In genomic region chrX:24693453-24694202, GRCh38 we compare ENCODE assay signal across 8 cellular contexts. TPM values are rescaled to one million over a fixed set of nuclear protein-coding genes. Genes with fewer than 3 reads are reported as not detected.
A peak's percentile ranks its signal among the peaks of the same experiment; 100 is the strongest.
DNase-seq lines count a peak whose midpoint lies in the region; ATAC-seq, FAIRE-seq and TF ChIP-seq lines count a peak whose summit lies in the region.

POLA1 (plus strand) TSS chrX:24693918; CDS start chrX:24693962, 44 bp downstream.

- peak within 1 kb of the TSS in 4 of 5 donors; percentile 66 to 89 (median 75) for H3K27ac ChIP-seq in adrenal gland
- H3K27ac ChIP-seq in heart left ventricle: peak within 1 kb of the TSS in 11 of 12 donors; percentile 56 to 89 (median 82)
- H3K27ac ChIP-seq in trophoblast cell (ENCODE audit: low read depth, low read length): peak within 1 kb of the TSS; percentile 58
- peak within 1 kb of the TSS; percentile 74 to 92 (median 80) for H3K27ac ChIP-seq in tibial nerve

- TF ChIP-seq POLR2A in GM12892 (IDR thresholded peaks at IDR 0.05; ENCODE audit: low read depth, low read length) (peak; percentile 59; the same call in 1 of the 2 replicates), adrenal gland (IDR thresholded peaks at IDR 0.05) (no peak), heart left ventricle (IDR thresholded peaks at IDR 0.05) (peak in 1 of 2 donors; percentile 23), tibial nerve (IDR thresholded peaks at IDR 0.05) (peak in 1 of 2 donors; percentile 19)

- H3K23ac ChIP-seq in trophoblast cell (ENCODE audit: low read length): no peak within 1 kb of the TSS

- H2AK5ac ChIP-seq in trophoblast cell (ENCODE audit: low read length): no peak within 1 kb of the TSS

- H3K4me1 ChIP-seq in adrenal gland (replicated peaks in 1 of 2) (no peaks in the 10 kb centered on the region), heart left ventricle (peaks cover 0 to 12% (median 0%) of the 10 kb centered on the region in 12 donors), trophoblast cell (ENCODE audit: control insufficient read depth in 1 of 2, insufficient read depth in 2 of 2, low read length in 2 of 2) (no peaks in the 10 kb centered on the region), tibial nerve (peaks cover 0 to 9% (median 2%) of the 10 kb centered on the region in 4 donors)

- FAIRE-seq in GM12892 (lab: Jason Lieb, UNC): peak; percentile 94

- H4K91ac ChIP-seq in trophoblast cell (ENCODE audit: low read depth, low read length): peak within 1 kb of the TSS; percentile 68

- H3K79me2 ChIP-seq in trophoblast cell (ENCODE audit: control insufficient read depth, insufficient read depth, low read length, poor library complexity): peaks cover 2% of the 10 kb centered on the region

- peak within 1 kb of the TSS; percentile 54 for H4K12ac ChIP-seq in trophoblast cell (ENCODE audit: low read depth, low read length)

- H3K79me1 ChIP-seq in trophoblast cell (ENCODE audit: low read length): no peaks in the 10 kb centered on the region

- no peaks in the 10 kb centered on the region for H3K27me3 ChIP-seq in adrenal gland
- no peaks in the 10 kb centered on the region for H3K27me3 ChIP-seq in heart left ventricle
- no peaks in the 10 kb centered on the region for H3K27me3 ChIP-seq in trophoblast cell (ENCODE audit: insufficient read depth, low read length)
- H3K27me3 ChIP-seq in tibial nerve: no peaks in the 10 kb centered on the region

- peak within 1 kb of the TSS; percentile 91 for H4K8ac ChIP-seq in trophoblast cell (ENCODE audit: low read depth, low read length)

- WGBS in adrenal gland, 4 donors: 0 to 46% (median 17%) methylated on average over 2 to 70 of the region's 70 CpGs
- WGBS in heart left ventricle, 4 donors: 0 to 51% (median 13%) methylated on average over 59 to 70 of the region's 70 CpGs
- no CpG with 5 or more reads among the region's 70 CpGs for WGBS in trophoblast cell (ENCODE audit: extremely low coverage, insufficient coverage, insufficient read length)
- 0 to 39% methylated on average over 7 to 66 of the region's 70 CpGs for WGBS in tibial nerve, 2 donors

- no peak within 1 kb of the TSS for H2BK120ac ChIP-seq in trophoblast cell (ENCODE audit: insufficient read depth, low read length, poor library complexity)

- peak; percentile 73 for DNase-seq in GM12892 (ENCODE audit: insufficient read length)
- peak; percentile 95 for DNase-seq in NCI-H1417 treated with DMSO at 0.1 percent for 48 hours (lab: John Stamatoyannopoulos, UW)
- DNase-seq in T follicular helper cell (ENCODE audit: low read depth): peak; percentile 41
- DNase-seq in adrenal gland: peak; percentile 89 to 96 (median 94)
- DNase-seq in heart left ventricle: peak; percentile 92 to 95 (median 94)
- peak; percentile 90 to 92 for DNase-seq in trophoblast cell
- peak; percentile 78 for DNase-seq in tibial nerve (ENCODE audit: low spot score in 2 of 2)

- peak in 1 of 6 experiments; percentile 8 for TF ChIP-seq CTCF in adrenal gland (IDR thresholded peaks at IDR 0.05)
- peak in 6 of 12 donors; percentile 10 to 47 (median 28) for TF ChIP-seq CTCF in heart left ventricle (IDR thresholded peaks at IDR 0.05)
- TF ChIP-seq CTCF in tibial nerve (IDR thresholded peaks at IDR 0.05): peak in 3 of 5 experiments; percentile 8 to 54 (median 21)

- ATAC-seq in HG02798 (IDR thresholded peaks at IDR 0.05; ENCODE audit: poor library complexity, unreplicated experiment): peak; percentile 98
- peak; percentile 98 to 99 (median 99) for ATAC-seq in heart left ventricle

- H3K14ac ChIP-seq in trophoblast cell (ENCODE audit: low read length): peak within 1 kb of the TSS; percentile 79

- peak within 1 kb of the TSS; percentile 84 for H3K4ac ChIP-seq in trophoblast cell (ENCODE audit: low read depth, low read length)

- no peaks in the 10 kb centered on the region for H3K36me3 ChIP-seq in adrenal gland (replicated peaks in 1 of 2)
- H3K36me3 ChIP-seq in heart left ventricle: no peaks in the 10 kb centered on the region
- H3K36me3 ChIP-seq in trophoblast cell (ENCODE audit: control insufficient read depth in 1 of 2, insufficient read depth in 2 of 2, low read length in 2 of 2): no peaks in the 10 kb centered on the region
- no peaks in the 10 kb centered on the region for H3K36me3 ChIP-seq in tibial nerve

- H3K4me2 ChIP-seq in trophoblast cell (ENCODE audit: low read length): peak within 1 kb of the TSS; percentile 71

- H2BK5ac ChIP-seq in trophoblast cell (ENCODE audit: low read depth, low read length, poor library complexity): peak within 1 kb of the TSS; percentile 64

- peak within 1 kb of the TSS; percentile 90 for H3K18ac ChIP-seq in trophoblast cell (ENCODE audit: low read length)

- H3K4me3 ChIP-seq in adrenal gland: peak within 1 kb of the TSS in 3 of 4 donors; percentile 42 to 61 (median 59)
- peak within 1 kb of the TSS; percentile 0 to 92 (median 71) for H3K4me3 ChIP-seq in heart left ventricle
- H3K4me3 ChIP-seq in trophoblast cell (ENCODE audit: low read depth, low read length): peak within 1 kb of the TSS; percentile 86
- H3K4me3 ChIP-seq in tibial nerve: peak within 1 kb of the TSS; percentile 45 to 76 (median 59)

- H3K9me3 ChIP-seq in adrenal gland (replicated peaks in 1 of 3): no peaks in the 10 kb centered on the region
- H3K9me3 ChIP-seq in heart left ventricle: no peaks in the 10 kb centered on the region
- H3K9me3 ChIP-seq in trophoblast cell (ENCODE audit: insufficient read depth, low read depth, low read length): no peaks in the 10 kb centered on the region
- H3K9me3 ChIP-seq in tibial nerve: no peaks in the 10 kb centered on the region

- intact Hi-C loops in adrenal gland (cut with DNase I): no loop called here
- intact Hi-C loops in heart left ventricle (cut with DNase I): loop anchor here in 1 of 10 donors (10.0 kb wide), 1 partner anchor 299 kb away; no protein-coding TSS in a partner anchor

- peak within 1 kb of the TSS; percentile 87 for H3K9ac ChIP-seq in trophoblast cell (ENCODE audit: low read length)

- peak within 1 kb of the TSS; percentile 83 for H2AFZ ChIP-seq in trophoblast cell (ENCODE audit: insufficient read depth, low read length, poor library complexity)

- peak in 1 of 2 donors; percentile 85 for TF ChIP-seq EP300 in tibial nerve (IDR thresholded peaks at IDR 0.05)

- no peak within 1 kb of the TSS for H2BK12ac ChIP-seq in trophoblast cell (ENCODE audit: low read length)

RNA-seq across cellular contexts. Expression of gene POLA1, which starts in this region (rescaled TPM):
- 16.9 TPM for polyA plus RNA-seq in GM12892 (2012; ENCODE audit: missing spikeins)
- total RNA-seq in adrenal gland (1 to 10 TPM; 3.4 to 8.1 (median 6.2) TPM), heart left ventricle (1 to 10 TPM; 4.1 to 8.1 (median 6.6) TPM), tibial nerve (10 to 100 TPM in 3 of 4 donors, 1 to 10 TPM in 1; 8.6 to 27.8 (median 13.7) TPM)
- polyA plus RNA-seq in adrenal gland (1 to 10 TPM; 2.2 to 5.1 (median 2.9) TPM), heart left ventricle (1 to 10 TPM; 1.9 to 5.9 TPM)
- 5.4 and 6.0 TPM in 2 replicates for polyA plus RNA-seq in trophoblast cell (2013)

Comparison
In these comparisons a context has a peak if more than half of its experiments do, and no peak if none do; other contexts are left out.
1. Peak in every context shown above with its lines: DNase-seq, ATAC-seq, H3K4me3 ChIP-seq and H3K27ac ChIP-seq.
2. DNase-seq: peak in every context shown above with its lines; median percentile 95 in NCI-H1417 treated with DMSO at 0.1 percent for 48 hours; 94 in adrenal gland; 94 in heart left ventricle; 91 in trophoblast cell; 78 in tibial nerve; 73 in GM12892; 41 in T follicular helper cell.